1 cellular context compared by ENCODE assay signal in the genomic region with DNA sequence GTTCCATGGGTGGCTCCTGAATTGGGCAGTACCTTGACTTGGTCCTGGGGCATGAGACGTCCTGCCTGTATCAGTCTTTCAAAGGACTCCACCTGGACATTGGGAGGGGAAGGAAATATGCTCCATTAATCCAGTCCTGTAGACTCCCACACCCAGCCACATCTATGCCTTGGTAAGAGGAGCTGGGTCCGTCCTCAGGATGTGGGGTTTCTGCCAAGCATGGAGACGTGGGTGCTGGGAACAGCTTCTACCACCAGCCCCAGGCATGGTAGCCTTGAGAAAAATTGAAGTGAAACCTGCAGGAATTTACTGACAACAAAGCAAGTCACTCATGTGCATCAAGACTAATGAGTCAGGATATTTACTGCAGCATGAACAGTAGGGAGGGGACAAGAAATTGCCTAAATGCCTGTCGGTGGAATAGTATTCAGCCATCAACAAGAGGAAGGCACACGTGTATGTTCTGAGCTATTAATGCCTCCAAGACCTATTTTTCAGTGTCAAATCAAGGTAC.
TF ChIP-seq lines count a peak whose summit lies in the region.

No MANE protein-coding gene starts in this region.

TF ChIP-seq in HepG2, 621 proteins besides CTCF, POLR2A, EP300 and RAD21:
- no peak for TF ChIP-seq ZBTB10 (CRISPR knock-in tag; IDR thresholded peaks at IDR 0.05; ENCODE audit: borderline replicate concordance)
- TF ChIP-seq REST (IDR thresholded peaks at IDR 0.05; ENCODE audit: borderline replicate concordance in 1 of 2, low read depth in 1 of 2, low read length in 2 of 2): no peak
- TF ChIP-seq HOXA7 (CRISPR knock-in tag; IDR thresholded peaks at IDR 0.05): no peak
- TF ChIP-seq ZSCAN9 (CRISPR knock-in tag; IDR thresholded peaks at IDR 0.05; ENCODE audit: borderline replicate concordance): no peak
TF ChIP-seq in HepG2: peak in this region for 0.
